Comparison of ENCODE assay signal across 8 cellular contexts in the genomic region with DNA sequence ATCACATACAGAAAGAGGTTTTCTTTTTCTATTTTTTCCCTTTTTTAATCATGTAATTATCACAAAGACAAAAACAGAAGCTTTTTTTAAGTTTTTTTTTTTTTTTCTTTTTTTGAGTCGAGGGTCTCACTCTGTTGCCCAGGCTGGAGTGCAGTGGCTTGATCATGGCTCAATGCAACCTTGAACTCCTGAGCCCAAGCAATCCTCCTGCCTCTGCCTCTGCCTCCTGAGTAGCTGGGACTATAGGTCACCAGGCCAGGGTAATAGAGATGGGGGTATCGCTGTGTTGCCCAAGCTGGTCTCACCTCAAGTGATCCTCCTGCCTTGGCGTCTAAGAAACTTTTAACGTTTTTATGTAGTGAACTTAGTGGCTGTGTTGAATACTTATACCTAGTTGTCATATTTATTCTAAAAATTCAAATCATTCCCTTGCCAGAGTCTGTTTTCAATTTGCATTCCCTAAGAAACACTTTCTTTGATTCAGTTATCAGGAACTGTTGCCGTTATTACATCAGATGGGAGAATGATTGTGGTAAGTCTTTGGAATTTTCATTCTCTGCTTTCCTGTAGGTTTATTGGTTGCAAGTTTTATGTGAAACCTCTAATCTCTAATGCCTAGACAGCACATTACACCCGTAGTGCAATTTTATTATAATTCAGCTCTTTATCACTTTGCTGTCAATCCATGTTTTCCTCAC. TPM values are rescaled to one million over a fixed set of nuclear protein-coding genes. Genes with fewer than 3 reads are reported as not detected.
DNase-seq lines count a peak whose midpoint lies in the region; ATAC-seq and TF ChIP-seq lines count a peak whose summit lies in the region.

No MANE protein-coding gene starts in this region.

- H3K4me2 ChIP-seq in hepatocyte, result peak overlapping the region; percentile 77

- TF ChIP-seq CTCF in WERI-Rb-1 (IDR thresholded peaks at IDR 0.05; ENCODE audit: low read depth, low read length), result no peak
- no peak for TF ChIP-seq CTCF in hepatocyte (IDR thresholded peaks at IDR 0.05; ENCODE audit: poor library complexity)

- peak overlapping the region; percentile 94 for H3K4me3 Mint-ChIP-seq in activated T-cell treated with anti-CD3 and anti-CD28 coated beads, Interleukin-2, amount 50 U/mL, for 24 hours

- no peaks in the 10 kb centered on the region for H3K27me3 Mint-ChIP-seq in activated T-cell treated with anti-CD3 and anti-CD28 coated beads, Interleukin-2, amount 50 U/mL, for 24 hours

- H3K79me2 ChIP-seq in hepatocyte, result peaks cover 37% of the 10 kb centered on the region

- H3K9ac ChIP-seq in subcutaneous abdominal adipose tissue (ENCODE audit: low read length in 5 of 5), result peak overlapping the region in 4 of 5 donors; percentile 95 to 98 (median 97)

- no peaks in the 10 kb centered on the region for H4K20me1 ChIP-seq in hepatocyte (ENCODE audit: insufficient read depth, poor library complexity, severe bottlenecking)

- H3K9me3 ChIP-seq in WERI-Rb-1 (ENCODE audit: severe bottlenecking) (peaks cover 2% of the 10 kb centered on the region), hepatocyte (ENCODE audit: low read depth) (no peaks in the 10 kb centered on the region), subcutaneous abdominal adipose tissue (ENCODE audit: control insufficient read depth in 5 of 5, low read length in 5 of 5) (no peaks in the 10 kb centered on the region)

- H3K27ac Mint-ChIP-seq in activated T-cell treated with anti-CD3 and anti-CD28 coated beads, Interleukin-2, amount 50 U/mL, for 24 hours, result peak overlapping the region; percentile 76

- H3K4me1 ChIP-seq in hepatocyte (ENCODE audit: insufficient read depth) (peaks cover 12% of the 10 kb centered on the region), subcutaneous abdominal adipose tissue (ENCODE audit: control insufficient read depth in 5 of 5, insufficient read depth in 5 of 5, low read length in 5 of 5) (peaks cover 3 to 30% (median 26%) of the 10 kb centered on the region in 5 donors)

- H3K36me3 Mint-ChIP-seq in activated T-cell treated with anti-CD3 and anti-CD28 coated beads, Interleukin-2, amount 50 U/mL, for 24 hours (ENCODE audit: low read depth), result peaks cover 67% of the 10 kb centered on the region

- no peaks in the 10 kb centered on the region for H3K27me3 ChIP-seq in WERI-Rb-1 (ENCODE audit: insufficient read depth, low read depth, severe bottlenecking)
- H3K27me3 ChIP-seq in hepatocyte, result no peaks in the 10 kb centered on the region
- no peaks in the 10 kb centered on the region for H3K27me3 ChIP-seq in subcutaneous abdominal adipose tissue (ENCODE audit: control insufficient read depth in 5 of 5, insufficient read depth in 4 of 5, low read length in 5 of 5)

- H3K27ac ChIP-seq in WERI-Rb-1 (no peak overlapping the region), hepatocyte (no peak overlapping the region), subcutaneous abdominal adipose tissue (ENCODE audit: low read depth, low read length) (no peak overlapping the region)

- H3K9me3 Mint-ChIP-seq in activated T-cell treated with anti-CD3 and anti-CD28 coated beads, Interleukin-2, amount 50 U/mL, for 24 hours, result no peaks in the 10 kb centered on the region

- H3K9me2 ChIP-seq in hepatocyte (replicated peaks; ENCODE audit: insufficient read depth), result no peaks in the 10 kb centered on the region

- WGBS in hepatocyte (ENCODE audit: low lambda C conversion rate, missing lambda C conversion rate), result 74% methylated on average over 6 of the region's 6 CpGs

- ATAC-seq in HG02763 (IDR thresholded peaks at IDR 0.05; ENCODE audit: unreplicated experiment), result no peak
- ATAC-seq in HG03196 (IDR thresholded peaks at IDR 0.05; ENCODE audit: unreplicated experiment), result no peak

- H3K4me3 ChIP-seq in WERI-Rb-1 (ENCODE audit: low read depth, low read length) (peak overlapping the region; percentile 87), hepatocyte (peak overlapping the region; percentile 57), subcutaneous abdominal adipose tissue (ENCODE audit: low read depth in 1 of 5, low read length in 5 of 5) (peak overlapping the region; percentile 25 to 94 (median 86))

- DNase-seq in activated T-cell treated with anti-CD3 and anti-CD28 coated beads, Interleukin-2, amount 50 U/mL, for 24 hours, result no peak
- DNase-seq in activated T-cell treated with anti-CD3 and anti-CD28 coated beads, Interleukin-2, amount 50 U/mL, for 48 hours, result no peak
- DNase-seq in WERI-Rb-1 (no peak), hepatocyte (ENCODE audit: low spot score) (no peak)
- no peak for DNase-seq in stimulated activated naive CD4-positive, alpha-beta T cell (lab: John Stamatoyannopoulos, UW)

- H3K36me3 ChIP-seq in WERI-Rb-1, result peaks cover 48% of the 10 kb centered on the region
- no peaks in the 10 kb centered on the region for H3K36me3 ChIP-seq in hepatocyte (replicated peaks; ENCODE audit: insufficient read depth, low read depth)
- H3K36me3 ChIP-seq in subcutaneous abdominal adipose tissue (ENCODE audit: control insufficient read depth in 5 of 5, insufficient read depth in 5 of 5, low read length in 5 of 5), result peaks cover 11 to 20% (median 14%) of the 10 kb centered on the region in 5 donors

- no peak overlapping the region for H2AFZ ChIP-seq in hepatocyte

- peaks cover 41% of the 10 kb centered on the region for H3K4me1 Mint-ChIP-seq in activated T-cell treated with anti-CD3 and anti-CD28 coated beads, Interleukin-2, amount 50 U/mL, for 24 hours (ENCODE audit: low read depth)

RNA-seq across cellular contexts. Expression of a gene that starts 1.3 kb away (rescaled TPM):
- 39.1 and 43.9 TPM in 2 replicates for total RNA-seq in hepatocyte
- polyA plus RNA-seq in hepatocyte, result 34.4 and 44.4 TPM in 2 replicates

RNA-seq across cellular contexts. Expression of a gene that starts 39.2 kb away (rescaled TPM):
- 0.10 TPM in 1 of 2 replicates, not detected in the other for total RNA-seq in hepatocyte
- 0.34 TPM in 1 of 2 replicates, not detected in the other for polyA plus RNA-seq in hepatocyte
